1 cellular context compared by ENCODE assay signal in the genomic region with DNA sequence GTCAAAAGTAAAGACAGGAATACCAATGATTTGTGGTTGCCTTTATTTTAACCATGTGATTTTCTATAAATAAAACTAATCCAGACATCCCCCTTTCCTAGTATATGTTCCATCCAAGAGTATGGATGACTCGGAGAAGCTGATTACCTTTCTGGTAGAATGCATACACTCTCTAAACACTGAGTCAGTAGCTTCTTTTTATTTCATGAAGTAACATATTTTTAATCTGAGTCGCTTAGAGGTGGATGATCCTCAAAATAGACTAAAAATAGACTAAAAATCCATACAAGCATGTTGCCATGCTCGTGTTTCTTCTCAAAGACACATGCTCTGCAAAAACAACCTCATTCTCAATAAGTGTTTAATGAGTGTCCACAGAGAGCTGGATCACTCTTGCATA.
TF ChIP-seq lines count a peak whose summit lies in the region.

No MANE protein-coding gene starts in this region.

TF ChIP-seq in IMR-90, 13 proteins besides CTCF, POLR2A, EP300 and RAD21:
- TF ChIP-seq RFX5 (IDR thresholded peaks at IDR 0.05; ENCODE audit: low read depth, low read length) (no peak), NFE2L2 (IDR thresholded peaks at IDR 0.05; ENCODE audit: low read depth, low read length) (no peak), MXI1 (IDR thresholded peaks at IDR 0.05; ENCODE audit: borderline replicate concordance, low read depth, low read length) (no peak), RCOR1 (IDR thresholded peaks at IDR 0.05; ENCODE audit: insufficient replicate concordance, low read length) (no peak), BHLHE40 (IDR thresholded peaks at IDR 0.05; ENCODE audit: low read depth, low read length) (no peak), SMC3 (IDR thresholded peaks at IDR 0.05; ENCODE audit: low read depth, low read length) (no peak), CHD1 (IDR thresholded peaks at IDR 0.05; ENCODE audit: low read depth, low read length) (no peak), CEBPB (IDR thresholded peaks at IDR 0.05; ENCODE audit: low read depth, low read length) (no peak), MAZ (IDR thresholded peaks at IDR 0.05; ENCODE audit: borderline replicate concordance, low read depth, low read length) (no peak), FOS (IDR thresholded peaks at IDR 0.05; ENCODE audit: low read depth, low read length) (no peak), MAFK (IDR thresholded peaks at IDR 0.05; ENCODE audit: low read depth, low read length) (no peak)
- TF ChIP-seq, protein P1, sequence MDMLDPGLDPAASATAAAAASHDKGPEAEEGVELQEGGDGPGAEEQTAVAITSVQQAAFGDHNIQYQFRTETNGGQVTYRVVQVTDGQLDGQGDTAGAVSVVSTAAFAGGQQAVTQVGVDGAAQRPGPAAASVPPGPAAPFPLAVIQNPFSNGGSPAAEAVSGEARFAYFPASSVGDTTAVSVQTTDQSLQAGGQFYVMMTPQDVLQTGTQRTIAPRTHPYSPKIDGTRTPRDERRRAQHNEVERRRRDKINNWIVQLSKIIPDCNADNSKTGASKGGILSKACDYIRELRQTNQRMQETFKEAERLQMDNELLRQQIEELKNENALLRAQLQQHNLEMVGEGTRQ (IDR thresholded peaks at IDR 0.05; ENCODE audit: low read depth, low read length) = no peak
- TF ChIP-seq, protein P2, sequence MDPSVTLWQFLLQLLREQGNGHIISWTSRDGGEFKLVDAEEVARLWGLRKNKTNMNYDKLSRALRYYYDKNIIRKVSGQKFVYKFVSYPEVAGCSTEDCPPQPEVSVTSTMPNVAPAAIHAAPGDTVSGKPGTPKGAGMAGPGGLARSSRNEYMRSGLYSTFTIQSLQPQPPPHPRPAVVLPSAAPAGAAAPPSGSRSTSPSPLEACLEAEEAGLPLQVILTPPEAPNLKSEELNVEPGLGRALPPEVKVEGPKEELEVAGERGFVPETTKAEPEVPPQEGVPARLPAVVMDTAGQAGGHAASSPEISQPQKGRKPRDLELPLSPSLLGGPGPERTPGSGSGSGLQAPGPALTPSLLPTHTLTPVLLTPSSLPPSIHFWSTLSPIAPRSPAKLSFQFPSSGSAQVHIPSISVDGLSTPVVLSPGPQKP (IDR thresholded peaks at IDR 0.05; ENCODE audit: borderline replicate concordance, low read depth, low read length) = no peak
